12 cellular contexts compared by ENCODE assay signal in the genomic region with DNA sequence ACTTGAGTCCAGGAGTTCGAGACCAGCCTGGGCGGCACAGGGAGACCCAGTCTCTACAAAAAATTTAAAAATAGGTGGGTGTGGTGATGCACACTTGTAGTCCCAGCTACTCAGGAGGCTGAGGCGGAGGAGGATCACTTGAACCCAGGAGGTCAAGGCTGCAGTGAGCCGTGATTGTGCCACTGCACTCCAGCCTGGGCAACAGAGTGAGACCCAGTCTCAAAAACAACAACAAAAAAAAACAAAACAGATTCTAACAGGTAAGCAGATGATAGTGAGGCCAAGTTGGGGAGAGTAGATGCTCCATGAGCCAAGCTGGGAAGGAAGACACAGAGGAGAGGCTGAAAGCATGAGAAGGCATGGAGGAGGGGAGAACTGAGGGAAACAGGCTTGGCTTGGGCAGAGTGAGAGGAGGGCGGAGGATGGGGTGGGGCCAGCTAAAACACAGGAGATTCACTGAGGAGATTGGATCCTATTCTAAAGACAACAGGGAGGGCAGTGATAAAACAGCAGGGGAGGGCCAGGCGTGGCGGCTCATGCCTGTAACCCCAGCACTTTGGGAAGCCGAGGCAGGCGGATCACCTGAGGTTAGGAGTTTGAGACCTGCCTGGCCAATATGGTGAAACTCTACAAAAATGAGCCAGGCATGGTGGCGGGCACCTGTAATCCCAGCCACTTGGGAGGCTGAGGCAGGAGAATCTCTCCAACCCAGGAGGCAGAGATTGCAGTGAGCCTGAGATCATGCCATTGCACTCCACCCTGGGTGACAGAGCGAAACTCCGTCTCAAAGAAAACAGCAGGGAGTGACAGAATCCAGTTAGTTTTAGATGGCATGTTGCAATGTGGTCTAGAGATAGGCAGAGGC. TPM values are rescaled to one million over a fixed set of nuclear protein-coding genes. Genes with fewer than 3 reads are reported as not detected.
DNase-seq lines count a peak whose midpoint lies in the region; ATAC-seq and TF ChIP-seq lines count a peak whose summit lies in the region.
"Had no signal": no experiment of that assay in that cellular context is flagged by ENCODE, and none has a peak within 500 bp of the region (broad histone marks: within the 10 kb centered on the region; RNA-seq: fewer than 3 reads in every experiment).

No MANE protein-coding gene starts in this region.

- peak overlapping the region; percentile 24 for H3K27ac Mint-ChIP-seq in neural progenitor cell
- H3K27ac Mint-ChIP-seq in T-helper 2 cell treated with Interferon-gamma antibody and Interleukin-4, amounts not matched to agents 5 μg/mL and 100 μg/mL, for 36 hours = no peak overlapping the region

- H3K27ac ChIP-seq in RWPE2 (ENCODE audit: poor library complexity, severe bottlenecking) = no peak overlapping the region
- peak overlapping the region; percentile 70 for H3K27ac ChIP-seq in neural progenitor cell
- H3K27ac ChIP-seq in testis = no peak overlapping the region
- H3K27ac ChIP-seq: Peyer's patch had no signal

- no peak overlapping the region for H2AFZ ChIP-seq in neural progenitor cell (replicated peaks)

- H3K4me1 ChIP-seq in RWPE2 (ENCODE audit: insufficient read depth, poor library complexity, severe bottlenecking) = peaks cover 5% of the 10 kb centered on the region
- no peaks in the 10 kb centered on the region for H3K4me1 ChIP-seq in neural progenitor cell
- H3K4me1 ChIP-seq in testis = peaks cover 3% of the 10 kb centered on the region

- H3K4me3 ChIP-seq in H7 (ENCODE audit: insufficient read depth, low read depth, low read length) (no peak overlapping the region), RWPE2 (ENCODE audit: severe bottlenecking) (no peak overlapping the region), neural progenitor cell (no peak overlapping the region), testis (no peak overlapping the region)
- H3K4me3 ChIP-seq: Peyer's patch, tibial nerve had no signal

- intact Hi-C loops in testis (cut with DNase I; ENCODE audit: low total_unique reads) = no loop called here

- no peak overlapping the region for H3K9ac ChIP-seq in neural progenitor cell

- peaks cover 61% of the 10 kb centered on the region for H3F3A ChIP-seq in neural progenitor cell (ENCODE audit: low read depth)

- peaks cover 20% of the 10 kb centered on the region for H3K36me3 Mint-ChIP-seq in neural progenitor cell
- peaks cover 28% of the 10 kb centered on the region for H3K36me3 Mint-ChIP-seq in T-helper 2 cell treated with Interferon-gamma antibody and Interleukin-4, amounts not matched to agents 5 μg/mL and 100 μg/mL, for 36 hours (ENCODE audit: low read depth)

- peaks cover 3% of the 10 kb centered on the region for H3K4me1 Mint-ChIP-seq in neural progenitor cell
- H3K4me1 Mint-ChIP-seq in T-helper 2 cell treated with Interferon-gamma antibody and Interleukin-4, amounts not matched to agents 5 μg/mL and 100 μg/mL, for 36 hours (ENCODE audit: low read depth) = peaks cover 6% of the 10 kb centered on the region

- no peak for TF ChIP-seq CTCF in RWPE2 (IDR thresholded peaks at IDR 0.05; ENCODE audit: poor library complexity, severe bottlenecking)
- no peak for TF ChIP-seq CTCF in neural progenitor cell (IDR thresholded peaks at IDR 0.05)
- TF ChIP-seq CTCF in testis (IDR thresholded peaks at IDR 0.05) = no peak

- no peaks in the 10 kb centered on the region for H3K9me3 Mint-ChIP-seq in neural progenitor cell
- no peaks in the 10 kb centered on the region for H3K9me3 Mint-ChIP-seq in T-helper 2 cell treated with Interferon-gamma antibody and Interleukin-4, amounts not matched to agents 5 μg/mL and 100 μg/mL, for 36 hours
- H3K9me3 Mint-ChIP-seq: immature natural killer cell had no signal

- TF ChIP-seq POLR2A in erythroblast (IDR thresholded peaks at IDR 0.05; ENCODE audit: low read length) (no peak), testis (IDR thresholded peaks at IDR 0.05) (no peak)

- H3K4me2 ChIP-seq in neural progenitor cell = no peak overlapping the region

- peak; percentile 1; the same call in 1 of the 3 replicates for ATAC-seq in RWPE2 (ENCODE audit: low read depth)

- H4K20me1 ChIP-seq in neural progenitor cell (ENCODE audit: low read depth) = peaks cover 44% of the 10 kb centered on the region

- 85 to 89% methylated on average over 12 of the region's 12 CpGs for WGBS in testis, 2 donors

- DNase-seq in H7 (peak; percentile 71), RWPE2 (ENCODE audit: low spot score) (no peak), erythroblast (lab: John Stamatoyannopoulos, UW) (peak; percentile 22 to 28), neural progenitor cell (ENCODE audit: low spot score) (no peak), testis (no peak), HK-2 (ENCODE audit: unreplicated experiment) (no peak)
- DNase-seq in T-helper 2 cell treated with Interferon-gamma antibody and Interleukin-4, amounts not matched to agents 5 μg/mL and 100 μg/mL, for 36 hours (ENCODE audit: low spot score) = no peak
- DNase-seq: COR-L47, immature natural killer cell, NCI-H345, Peyer's patch had no signal

- no peaks in the 10 kb centered on the region for H3K9me3 ChIP-seq in RWPE2 (ENCODE audit: severe bottlenecking)
- no peaks in the 10 kb centered on the region for H3K9me3 ChIP-seq in neural progenitor cell (ENCODE audit: low read depth)
- H3K9me3 ChIP-seq in testis = no peaks in the 10 kb centered on the region
- H3K9me3 ChIP-seq: Peyer's patch, tibial nerve had no signal

- peaks cover 26% of the 10 kb centered on the region for H3K36me3 ChIP-seq in H7 (replicated peaks; ENCODE audit: control insufficient read depth, insufficient read depth, low read length)
- peaks cover 37% of the 10 kb centered on the region for H3K36me3 ChIP-seq in RWPE2 (ENCODE audit: low read depth)
- H3K36me3 ChIP-seq in neural progenitor cell = peaks cover 4% of the 10 kb centered on the region
- H3K36me3 ChIP-seq in testis (ENCODE audit: low read depth, missing control alignments) = peaks cover 4% of the 10 kb centered on the region

- peaks cover 6% of the 10 kb centered on the region for H3K27me3 Mint-ChIP-seq in neural progenitor cell (ENCODE audit: insufficient read depth, low read depth)
- H3K27me3 Mint-ChIP-seq in T-helper 2 cell treated with Interferon-gamma antibody and Interleukin-4, amounts not matched to agents 5 μg/mL and 100 μg/mL, for 36 hours (ENCODE audit: low read depth) = no peaks in the 10 kb centered on the region

- peaks cover 12% of the 10 kb centered on the region for H3K79me2 ChIP-seq in neural progenitor cell (ENCODE audit: low read depth)

- H3K4me3 Mint-ChIP-seq in neural progenitor cell = no peak overlapping the region
- no peak overlapping the region for H3K4me3 Mint-ChIP-seq in T-helper 2 cell treated with Interferon-gamma antibody and Interleukin-4, amounts not matched to agents 5 μg/mL and 100 μg/mL, for 36 hours
- H3K4me3 Mint-ChIP-seq: immature natural killer cell had no signal

- H3K27me3 ChIP-seq in H7 (ENCODE audit: control insufficient read depth, insufficient read depth, low read length) = no peaks in the 10 kb centered on the region
- no peaks in the 10 kb centered on the region for H3K27me3 ChIP-seq in RWPE2 (ENCODE audit: insufficient read depth, poor library complexity, severe bottlenecking)
- no peaks in the 10 kb centered on the region for H3K27me3 ChIP-seq in neural progenitor cell
- no peaks in the 10 kb centered on the region for H3K27me3 ChIP-seq in testis
- H3K27me3 ChIP-seq: Peyer's patch, tibial nerve had no signal

RNA-seq across cellular contexts. Expression of gene RPS14, which starts 8.4 kb away (rescaled TPM):
- 2,734 and 3,255 TPM in 2 replicates for total RNA-seq in H7 (2014; rRNA removed; shearing (Covaris generic))
- total RNA-seq in neural progenitor cell (ENCODE audit: low replicate concordance) (3,204 and 3,639 TPM in 2 replicates), testis (1,000 to 10,000 TPM in 1 of 2 donors, 100 to 1,000 TPM in 1; 781 to 1,273 TPM)
- 1,234 TPM for polyA plus RNA-seq in testis (ENCODE audit: insufficient read depth, low read depth, low replicate concordance)

RNA-seq across cellular contexts. Expression of gene CD74, which starts 28.5 kb away (rescaled TPM):
- total RNA-seq in H7 (2014; rRNA removed; shearing (Covaris generic)) = 18.0 and 32.2 TPM in 2 replicates
- total RNA-seq in neural progenitor cell (ENCODE audit: low replicate concordance) (9.8 and 25.6 TPM in 2 replicates), testis (100 to 1,000 TPM; 137 to 223 TPM)
- polyA plus RNA-seq in testis (ENCODE audit: insufficient read depth, low read depth, low replicate concordance) = 1,318 TPM

Comparison
In these comparisons a context has a peak if more than half of its experiments do, and no peak if none do; other contexts are left out.
1. DNase-seq: peak in H7 (single experiment) and erythroblast (2 of 2); none in RWPE2 (single experiment), neural progenitor cell (single experiment), testis (single experiment), HK-2 (single experiment) and T-helper 2 cell treated with Interferon-gamma antibody and Interleukin-4, amounts not matched to agents 5 μg/mL and 100 μg/mL, for 36 hours (single experiment).